In genomic region chr1:23533288-23534130, GRCh38 we compare ENCODE assay signal across 12 cellular contexts. TPM values are rescaled to one million over a fixed set of nuclear protein-coding genes. Genes with fewer than 3 reads are reported as not detected.
DNase-seq lines count a peak whose midpoint lies in the region; ATAC-seq and TF ChIP-seq lines count a peak whose summit lies in the region.
"Had no signal": no experiment of that assay in that cellular context is flagged by ENCODE, and none has a peak within 500 bp of the region (broad histone marks: within the 10 kb centered on the region; RNA-seq: fewer than 3 reads in every experiment).

No MANE protein-coding gene starts in this region.

- H3K27me3 ChIP-seq in neural progenitor cell: peaks cover 22% of the 10 kb centered on the region
- H3K27me3 ChIP-seq in uterus: no peaks in the 10 kb centered on the region

- H3K27me3 Mint-ChIP-seq in activated T-helper 17 cell treated with anti-CD3 and anti-CD28 coated beads, Interleukin-2, amount 50 U/mL, for 72 hours: no peaks in the 10 kb centered on the region
- H3K27me3 Mint-ChIP-seq in natural killer cell (ENCODE audit: low read depth in 2 of 2) (no peaks in the 10 kb centered on the region), neural progenitor cell (ENCODE audit: insufficient read depth, low read depth) (peaks cover 9% of the 10 kb centered on the region)

- H3K4me1 ChIP-seq in neural progenitor cell (peaks cover 18% of the 10 kb centered on the region), uterus (peaks cover 0 to 9% of the 10 kb centered on the region in 2 donors)

- TF ChIP-seq POLR2A in uterus (IDR thresholded peaks at IDR 0.05): no peak

- no peak overlapping the region for H3K9ac ChIP-seq in neural progenitor cell

- H3K4me3 Mint-ChIP-seq in activated T-helper 17 cell treated with anti-CD3 and anti-CD28 coated beads, Interleukin-2, amount 50 U/mL, for 72 hours: peak overlapping the region; percentile 83
- H3K4me3 Mint-ChIP-seq in natural killer cell (peak overlapping the region; percentile 52), neural progenitor cell (no peak overlapping the region)

- ATAC-seq in activated T-helper 17 cell treated with anti-CD3 and anti-CD28 coated beads, Interleukin-2, amount 50 U/mL, for 72 hours (replicated peaks): peak; percentile 70
- ATAC-seq in natural killer cell: peak in 1 of 3 donors; percentile 56
- ATAC-seq: heart right ventricle had no signal

- H3K9me3 ChIP-seq in neural progenitor cell (ENCODE audit: low read depth): no peaks in the 10 kb centered on the region
- no peaks in the 10 kb centered on the region for H3K9me3 ChIP-seq in uterus
- H3K9me3 ChIP-seq: heart right ventricle, sigmoid colon had no signal

- H3K4me3 ChIP-seq in neural progenitor cell (no peak overlapping the region), uterus (no peak overlapping the region)
- H3K4me3 ChIP-seq: heart right ventricle, sigmoid colon had no signal

- TF ChIP-seq CTCF in natural killer cell (IDR thresholded peaks at IDR 0.05): no peak
- no peak for TF ChIP-seq CTCF in neural progenitor cell (IDR thresholded peaks at IDR 0.05)
- TF ChIP-seq CTCF in uterus (IDR thresholded peaks at IDR 0.05): no peak

- H3K9me3 Mint-ChIP-seq in activated T-helper 17 cell treated with anti-CD3 and anti-CD28 coated beads, Interleukin-2, amount 50 U/mL, for 72 hours: no peaks in the 10 kb centered on the region
- H3K9me3 Mint-ChIP-seq in natural killer cell (no peaks in the 10 kb centered on the region), neural progenitor cell (no peaks in the 10 kb centered on the region)

- H3K27ac Mint-ChIP-seq in activated T-helper 17 cell treated with anti-CD3 and anti-CD28 coated beads, Interleukin-2, amount 50 U/mL, for 72 hours: peak overlapping the region; percentile 76
- peak overlapping the region; percentile 45 to 63 for H3K27ac Mint-ChIP-seq in natural killer cell
- H3K27ac Mint-ChIP-seq in neural progenitor cell: no peak overlapping the region

- H4K20me1 ChIP-seq in neural progenitor cell (ENCODE audit: low read depth): peaks cover under 1% of the 10 kb centered on the region

- no peak overlapping the region for H2AFZ ChIP-seq in neural progenitor cell (replicated peaks)

- no peaks in the 10 kb centered on the region for H3K36me3 Mint-ChIP-seq in activated T-helper 17 cell treated with anti-CD3 and anti-CD28 coated beads, Interleukin-2, amount 50 U/mL, for 72 hours (ENCODE audit: low read depth)
- H3K36me3 Mint-ChIP-seq in natural killer cell (no peaks in the 10 kb centered on the region), neural progenitor cell (no peaks in the 10 kb centered on the region)

- peaks cover 26% of the 10 kb centered on the region for H3F3A ChIP-seq in neural progenitor cell (ENCODE audit: low read depth)

- H3K27ac ChIP-seq in neural progenitor cell: no peak overlapping the region
- no peak overlapping the region for H3K27ac ChIP-seq in uterus
- H3K27ac ChIP-seq: sigmoid colon had no signal

- DNase-seq in GF-D8 (lab: John Stamatoyannopoulos, UW) (peak; percentile 72), NOMO-1 (lab: John Stamatoyannopoulos, UW; ENCODE audit: unreplicated experiment in 2 of 2) (peak; percentile 81 to 99), natural killer cell (no peak), NCI-H524 (lab: John Stamatoyannopoulos, UW) (no peak), neural progenitor cell (ENCODE audit: low spot score) (no peak), NCI-H2171 (lab: John Stamatoyannopoulos, UW) (no peak), uterus (no peak)
- DNase-seq: DMS79, heart right ventricle, NCI-H446, sigmoid colon had no signal

- intact Hi-C loops in natural killer cell (cut with micrococcal nuclease) (no loop called here), uterus (cut with DNase I; ENCODE audit: low total_unique reads) (no loop called here)

- peaks cover 32% of the 10 kb centered on the region for H3K4me1 Mint-ChIP-seq in activated T-helper 17 cell treated with anti-CD3 and anti-CD28 coated beads, Interleukin-2, amount 50 U/mL, for 72 hours
- H3K4me1 Mint-ChIP-seq in natural killer cell: peaks cover 30 to 38% of the 10 kb centered on the region in 2 donors
- peaks cover 36% of the 10 kb centered on the region for H3K4me1 Mint-ChIP-seq in neural progenitor cell

- H3K36me3 ChIP-seq in neural progenitor cell (no peaks in the 10 kb centered on the region), uterus (no peaks in the 10 kb centered on the region)
- H3K36me3 ChIP-seq: heart right ventricle, sigmoid colon had no signal

- H3K79me2 ChIP-seq in neural progenitor cell (ENCODE audit: low read depth): peaks cover 12% of the 10 kb centered on the region

- no peak overlapping the region for H3K4me2 ChIP-seq in neural progenitor cell

RNA-seq across cellular contexts. Expression of gene E2F2, which starts 2.5 kb away (rescaled TPM):
- 10 to 100 TPM; 13.0 to 24.1 TPM for total RNA-seq in activated T-helper 17 cell treated with anti-CD3 and anti-CD28 coated beads, Interleukin-2, amount 50 U/mL, for 72 hours
- total RNA-seq in natural killer cell (1 to 10 TPM; 2.1 to 3.9 (median 3.2) TPM), neural progenitor cell (ENCODE audit: low replicate concordance) (3.4 and 7.0 TPM in 2 replicates), uterus (1 to 10 TPM in 1 of 4 donors, under 1 TPM in 1, not detected in 2; 0.12 to 4.4 TPM)

RNA-seq across cellular contexts. Expression of gene ID3, which starts 25.8 kb away (rescaled TPM):
- total RNA-seq in activated T-helper 17 cell treated with anti-CD3 and anti-CD28 coated beads, Interleukin-2, amount 50 U/mL, for 72 hours: 10 to 100 TPM; 19.5 to 45.2 TPM
- total RNA-seq in natural killer cell: 1 to 10 TPM in 2 of 3 donors, under 1 TPM in 1; 0.29 to 6.5 (median 2.4) TPM
- 99.9 and 235 TPM in 2 replicates for total RNA-seq in neural progenitor cell (ENCODE audit: low replicate concordance)
- 100 to 1,000 TPM in 3 of 4 donors, 10 to 100 TPM in 1; 38.4 to 652 (median 260) TPM for total RNA-seq in uterus

RNA-seq across cellular contexts. Expression of gene ASAP3, which starts 49.5 kb away (rescaled TPM):
- 1 to 10 TPM in 1 of 2 donors, under 1 TPM in 1; 0.37 to 1.0 TPM for total RNA-seq in activated T-helper 17 cell treated with anti-CD3 and anti-CD28 coated beads, Interleukin-2, amount 50 U/mL, for 72 hours
- total RNA-seq in natural killer cell (under 1 TPM; 0.25 to 0.70 (median 0.59) TPM), neural progenitor cell (ENCODE audit: low replicate concordance) (3.9 and 8.7 TPM in 2 replicates), uterus (10 to 100 TPM; 48.4 to 87.7 (median 68.2) TPM)

Comparison
In these comparisons a context has a peak if more than half of its experiments do, and no peak if none do; other contexts are left out.
1. DNase-seq: peak in GF-D8 (single experiment) and NOMO-1 (2 of 2); none in natural killer cell (single experiment), NCI-H524 (0 of 2), neural progenitor cell (single experiment), NCI-H2171 (single experiment) and uterus (0 of 2).